In the genomic region with DNA sequence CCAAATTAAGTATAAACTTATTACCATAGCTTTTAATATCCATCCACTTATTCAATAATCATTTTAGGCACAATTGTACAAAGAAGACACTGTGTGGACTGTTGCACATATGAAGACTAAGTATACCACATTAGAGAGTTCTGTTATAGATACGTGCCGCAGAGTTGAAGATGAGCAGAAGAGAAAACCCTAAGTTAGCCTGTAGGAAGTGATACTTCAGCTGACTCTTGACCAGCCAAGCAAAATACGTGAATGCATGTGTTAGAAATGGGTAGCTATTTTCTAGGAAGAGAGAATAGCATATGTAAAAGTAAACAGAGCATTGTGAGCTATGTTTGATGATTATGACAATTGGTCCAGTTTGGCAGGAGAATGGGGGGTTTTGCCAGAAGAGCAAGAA, we compare ENCODE assay signal across 20 cellular contexts.
"Had no signal": no experiment of that assay in that cellular context is flagged by ENCODE, and none has a peak within 500 bp of the region (broad histone marks: within the 10 kb centered on the region; RNA-seq: fewer than 3 reads in every experiment).

No MANE protein-coding gene starts in this region.

- H3K36me3 ChIP-seq: adrenal gland, gastrocnemius medialis, heart left ventricle, prostate gland, tibial nerve, uterus had no signal

- H3K4me1 ChIP-seq: adrenal gland, gastrocnemius medialis, heart left ventricle, prostate gland, tibial nerve, uterus had no signal

- ATAC-seq: activated CD4-positive, alpha-beta T cell treated with anti-CD3 and anti-CD28 coated beads for 36 hours; activated T-cell treated with anti-CD3 and anti-CD28 coated beads, Interleukin-2, amount 50 U/mL, for 4 hours; gastrocnemius medialis; heart left ventricle; left cardiac atrium; right cardiac atrium had no signal

- H3K27me3 ChIP-seq: adrenal gland, gastrocnemius medialis, heart left ventricle, tibial nerve, uterus had no signal

- H3K9me3 ChIP-seq: adrenal gland, gastrocnemius medialis, heart left ventricle, prostate gland, tibial nerve, uterus had no signal

- DNase-seq: activated CD4-positive, alpha-beta memory T cell treated with anti-CD3 and anti-CD28 coated beads, Interleukin-2, amount 10 ng/mL, durations not matched to agents 7 days and 5 days; activated CD4-positive, alpha-beta T cell treated with anti-CD3 and anti-CD28 coated beads for 36 hours; activated effector memory CD4-positive, alpha-beta T cell treated with anti-CD3 and anti-CD28 coated beads, Interleukin-2, amount 50 U/mL, for 16 hours; activated T-cell treated with anti-CD3 and anti-CD28 coated beads, Interleukin-2, amount 50 U/mL, for 4 hours; adrenal gland; dermis blood vessel endothelial cell; endodermal cell; gastrocnemius medialis; heart left ventricle; left cardiac atrium; midbrain; right cardiac atrium; stimulated activated CD4-positive, alpha-beta T cell treated with anti-CD3 and anti-CD28 coated beads, Interleukin-15, amount 100 ng/mL, for 24 hours; stimulated activated CD4-positive, alpha-beta T cell treated with anti-CD3 and anti-CD28 coated beads, Interleukin-4, amount 100 ng/mL, for 1 hour; stimulated activated naive CD4-positive, alpha-beta T cell; uterus had no signal

- H3K27ac ChIP-seq: adrenal gland, gastrocnemius medialis, heart left ventricle, prostate gland, skin epidermis, tibial nerve, uterus had no signal

- H3K4me3 ChIP-seq: adrenal gland, gastrocnemius medialis, heart left ventricle, lung, prostate gland, skin epidermis, tibial nerve, uterus had no signal
